ENCODE assay signal across 1 cellular context in the genomic region with DNA sequence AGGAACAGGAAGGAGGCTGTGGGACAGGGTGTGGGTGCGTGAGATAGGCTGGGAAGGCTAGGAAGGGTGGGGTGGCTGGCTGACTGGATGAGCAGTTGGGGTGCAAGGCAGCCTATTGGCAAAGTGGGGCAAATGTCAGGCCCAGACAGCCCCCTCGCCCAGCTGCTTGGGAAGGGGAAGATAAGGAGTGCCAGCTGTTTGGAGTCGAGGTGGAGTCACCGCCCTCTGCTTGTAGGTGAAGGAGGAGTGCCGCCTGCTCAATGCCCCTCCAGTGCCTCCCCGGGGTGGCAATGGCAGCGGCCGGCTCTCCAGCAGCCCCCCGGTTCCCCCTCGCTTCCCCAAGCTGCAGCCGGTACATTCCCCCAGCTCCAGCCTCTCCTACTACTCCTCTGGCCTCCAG.
TF ChIP-seq lines count a peak whose summit lies in the region.

No MANE protein-coding gene starts in this region.

TF ChIP-seq in HCT116, 20 proteins besides CTCF, POLR2A, EP300 and RAD21:
- no peak for TF ChIP-seq POLR2AphosphoS5 (IDR thresholded peaks at IDR 0.05; ENCODE audit: low read depth, low read length)
- TF ChIP-seq, protein P1, sequence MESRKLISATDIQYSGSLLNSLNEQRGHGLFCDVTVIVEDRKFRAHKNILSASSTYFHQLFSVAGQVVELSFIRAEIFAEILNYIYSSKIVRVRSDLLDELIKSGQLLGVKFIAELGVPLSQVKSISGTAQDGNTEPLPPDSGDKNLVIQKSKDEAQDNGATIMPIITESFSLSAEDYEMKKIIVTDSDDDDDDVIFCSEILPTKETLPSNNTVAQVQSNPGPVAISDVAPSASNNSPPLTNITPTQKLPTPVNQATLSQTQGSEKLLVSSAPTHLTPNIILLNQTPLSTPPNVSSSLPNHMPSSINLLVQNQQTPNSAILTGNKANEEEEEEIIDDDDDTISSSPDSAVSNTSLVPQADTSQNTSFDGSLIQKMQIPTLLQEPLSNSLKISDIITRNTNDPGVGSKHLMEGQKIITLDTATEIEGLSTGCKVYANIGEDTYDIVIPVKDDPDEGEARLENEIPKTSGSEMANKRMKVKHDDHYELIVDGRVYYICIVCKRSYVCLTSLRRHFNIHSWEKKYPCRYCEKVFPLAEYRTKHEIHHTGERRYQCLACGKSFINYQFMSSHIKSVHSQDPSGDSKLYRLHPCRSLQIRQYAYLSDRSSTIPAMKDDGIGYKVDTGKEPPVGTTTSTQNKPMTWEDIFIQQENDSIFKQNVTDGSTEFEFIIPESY (IDR thresholded peaks at IDR 0.05; ENCODE audit: extremely low read depth, insufficient replicate concordance, low read length): no peak
- no peak for TF ChIP-seq EGR1 (IDR thresholded peaks at IDR 0.05; ENCODE audit: low read depth)
- no peak for TF ChIP-seq CEBPB (IDR thresholded peaks at IDR 0.05; ENCODE audit: low read depth)
- TF ChIP-seq MAX (IDR thresholded peaks at IDR 0.05): no peak
- TF ChIP-seq ZFX (IDR thresholded peaks at IDR 0.05): no peak
- no peak for TF ChIP-seq YY1 (IDR thresholded peaks at IDR 0.05; ENCODE audit: extremely low read depth, insufficient replicate concordance, low read depth, low read length)
- no peak for TF ChIP-seq REST (IDR thresholded peaks at IDR 0.05; ENCODE audit: low read depth)
- no peak for TF ChIP-seq SRF (IDR thresholded peaks at IDR 0.05; ENCODE audit: low read depth)
- TF ChIP-seq FOSL1 (IDR thresholded peaks at IDR 0.05; ENCODE audit: low read depth): no peak
- no peak for TF ChIP-seq EZH2phosphoT487 (IDR thresholded peaks at IDR 0.05; ENCODE audit: borderline replicate concordance)
- no peak for TF ChIP-seq SIN3A (IDR thresholded peaks at IDR 0.05; ENCODE audit: low read depth)
- TF ChIP-seq ATF3 (IDR thresholded peaks at IDR 0.05): no peak
- no peak for TF ChIP-seq ZNF274 (IDR thresholded peaks at IDR 0.05; ENCODE audit: low read depth, low read length)
- no peak for TF ChIP-seq ELF1 (IDR thresholded peaks at IDR 0.05; ENCODE audit: borderline replicate concordance, low read depth)
- TF ChIP-seq CBX3 (IDR thresholded peaks at IDR 0.05; ENCODE audit: low read depth): no peak
